In genomic region chr1:17440074-17440826, GRCh38 we compare ENCODE assay signal across 9 cellular contexts. TPM values are rescaled to one million over a fixed set of nuclear protein-coding genes. Genes with fewer than 3 reads are reported as not detected.
A peak's percentile ranks its signal among the peaks of the same experiment; 100 is the strongest.
DNase-seq lines count a peak whose midpoint lies in the region; ATAC-seq, FAIRE-seq and TF ChIP-seq lines count a peak whose summit lies in the region.
"Had no signal": no experiment of that assay in that cellular context is flagged by ENCODE, and none has a peak within 500 bp of the region (broad histone marks: within the 10 kb centered on the region; RNA-seq: fewer than 3 reads in every experiment).

No MANE protein-coding gene starts in this region.

- H4K20me1 ChIP-seq in K562 (replicated peaks; ENCODE audit: control insufficient read depth, insufficient read depth, low read length), result peaks cover 12% of the 10 kb centered on the region

- peaks cover under 1% of the 10 kb centered on the region for H3K36me3 ChIP-seq in left ventricle myocardium inferior
- H3K36me3 ChIP-seq in K562 (ENCODE audit: control insufficient read depth, insufficient read depth, low read length), result peaks cover 21% of the 10 kb centered on the region
- H3K36me3 ChIP-seq in lung (ENCODE audit: control insufficient read depth in 2 of 2, insufficient read depth in 2 of 2, low read length in 2 of 2), result peaks cover 0 to 1% of the 10 kb centered on the region in 2 donors
- no peaks in the 10 kb centered on the region for H3K36me3 ChIP-seq in urinary bladder (ENCODE audit: insufficient read depth)

- TF ChIP-seq POLR2A in K562 (conservative IDR thresholded peaks at IDR 0.05), result no peak

- H3K9ac ChIP-seq in K562 (ENCODE audit: insufficient read depth in 1 of 2, low read depth in 2 of 2, low read length in 2 of 2), result peak overlapping the region; percentile 86 to 97

- TF ChIP-seq CTCF in left ventricle myocardium inferior (IDR thresholded peaks at IDR 0.05; ENCODE audit: borderline replicate concordance) (no peak), K562 (IDR thresholded peaks at IDR 0.05 in 2 of 3, conservative IDR thresholded peaks at IDR 0.05 in 1 of 3; ENCODE audit: insufficient read depth in 2 of 3, low read depth in 1 of 3, low read length in 3 of 3) (no peak), lung (IDR thresholded peaks at IDR 0.05; ENCODE audit: control extremely low read depth, extremely low read depth) (no peak)

- H3K4me2 ChIP-seq in K562 (ENCODE audit: insufficient read depth, low read length), result peak overlapping the region; percentile 98

- ATAC-seq in Right ventricle myocardium inferior (no peak), K562 (peak; percentile 50), lung (ENCODE audit: insufficient read depth, low FRiP score) (no peak), GM21528 (IDR thresholded peaks at IDR 0.05; ENCODE audit: low FRiP score, unreplicated experiment) (no peak)

- H3K4me1 ChIP-seq in left ventricle myocardium inferior (peaks cover 39% of the 10 kb centered on the region), K562 (replicated peaks in 1 of 2; ENCODE audit: control insufficient read depth in 2 of 2, insufficient read depth in 2 of 2, low read length in 2 of 2) (peaks cover 23 to 31% of the 10 kb centered on the region in 2 experiments; a peak in 4 of 5 replicates), lung (ENCODE audit: control insufficient read depth in 2 of 2, insufficient read depth in 2 of 2, low read length in 2 of 2) (peaks cover 4 to 5% of the 10 kb centered on the region in 2 donors), urinary bladder (ENCODE audit: insufficient read depth) (no peaks in the 10 kb centered on the region)

- DNase-seq in left ventricle myocardium inferior, result no peak
- DNase-seq in Right ventricle myocardium inferior (ENCODE audit: missing footprints), result no peak
- DNase-seq in K562 (ENCODE audit: extremely low read depth in 1 of 4, low spot score in 3 of 4), result peak in 2 of 4 experiments; percentile 42 to 49
- no peak for DNase-seq in lung (ENCODE audit: low spot score)
- no peak for DNase-seq in NK-92 treated with Interleukin-12 subunit alpha and Interleukin-12 subunit beta, amount 100 ng/mL, for 24 hours (lab: John Stamatoyannopoulos, UW)
- DNase-seq in stimulated activated CD4-positive, alpha-beta T cell treated with anti-CD3 and anti-CD28 coated beads, Interleukin-12 subunit alpha, Interleukin-12 subunit beta, amount 100 ng/mL, for 4 hours, result no peak

- H3K27ac ChIP-seq in left ventricle myocardium inferior (replicated peaks) (peak overlapping the region; percentile 90), K562 (ENCODE audit: extremely low read depth, low read depth, low read length) (peak overlapping the region; percentile 79), lung (ENCODE audit: low read depth in 1 of 2, low read length in 1 of 2) (peak overlapping the region; percentile 76 to 86), urinary bladder (ENCODE audit: low read depth) (no peak overlapping the region)

- H3K9me3 ChIP-seq in left ventricle myocardium inferior (replicated peaks) (no peaks in the 10 kb centered on the region), K562 (replicated peaks; ENCODE audit: control insufficient read depth, insufficient read depth, low read depth, low read length) (no peaks in the 10 kb centered on the region), lung (ENCODE audit: control insufficient read depth in 2 of 2, insufficient read depth in 1 of 2, low read length in 1 of 2) (no peaks in the 10 kb centered on the region)

- in situ Hi-C loops in K562 (cut with MboI), result no loop called here

- H3K9me1 ChIP-seq in K562 (ENCODE audit: control insufficient read depth, insufficient read depth, low read length), result no peaks in the 10 kb centered on the region

- peak overlapping the region; percentile 93 for H2AFZ ChIP-seq in K562 (ENCODE audit: low read depth, low read length)

- TF ChIP-seq RAD21 in K562 (CRISPR knock-in tag; conservative IDR thresholded peaks at IDR 0.05 in 1 of 2, IDR thresholded peaks at IDR 0.05 in 1 of 2), result no peak

- WGBS in K562 (ENCODE audit: insufficient coverage, low coverage, missing lambda C conversion rate), result 2% methylated on average over 18 of the region's 18 CpGs
- 60 to 61% methylated on average over 18 of the region's 18 CpGs for WGBS in lung, 2 donors
- 65% methylated on average over 18 of the region's 18 CpGs for WGBS in urinary bladder

- H3K27me3 ChIP-seq in left ventricle myocardium inferior (ENCODE audit: low read depth) (no peaks in the 10 kb centered on the region), K562 (ENCODE audit: control insufficient read depth in 2 of 2, insufficient read depth in 2 of 2, low read length in 2 of 2) (no peaks in the 10 kb centered on the region; a peak in 1 of 5 replicates), lung (ENCODE audit: control insufficient read depth, insufficient read depth) (no peaks in the 10 kb centered on the region)

- BruUV-seq in K562 (replicated peaks; lab: Mats Ljungman, UMichigan), result TSS peak; percentile 85

- no peak for FAIRE-seq in K562 (lab: Jason Lieb, UNC)
- FAIRE-seq: TTC549 had no signal

- CTCF ChIA-PET in K562 (lab: Yijun Ruan, JAX; ENCODE audit: low intra/inter-chr PET ratio), result no interaction called here

- no peak for TF ChIP-seq EP300 in K562 (IDR thresholded peaks at IDR 0.05; ENCODE audit: low read length)

- intact Hi-C loops in left ventricle myocardium inferior (cut with micrococcal nuclease), result no loop called here
- intact Hi-C loops in Right ventricle myocardium inferior (cut with DNase I), result no loop called here
- intact Hi-C loops in K562 (cut with micrococcal nuclease), result no loop called here

- peaks cover 49% of the 10 kb centered on the region for H3K79me2 ChIP-seq in K562 (ENCODE audit: control insufficient read depth, insufficient read depth, low read length)

- peak overlapping the region; percentile 73 for H3K4me3 ChIP-seq in left ventricle myocardium inferior
- H3K4me3 ChIP-seq in K562, result peak overlapping the region; percentile 97
- H3K4me3 ChIP-seq in lung, result no peak overlapping the region
- H3K4me3 ChIP-seq in urinary bladder (ENCODE audit: low read depth, low read length), result peak overlapping the region; percentile 95

- POLR2A ChIA-PET in K562 (lab: Yijun Ruan, JAX), result interaction anchor here (0.7 to 1.6 kb wide), 6 partner anchors 9 to 72 kb away, joined by 3 to 6 read pairs (median 4); no protein-coding TSS in a partner anchor

TF ChIP-seq in K562, 482 proteins besides CTCF, POLR2A, EP300 and RAD21 (continues in another document):
- TF ChIP-seq SRF (CRISPR knock-in tag; IDR thresholded peaks at IDR 0.05) (no peak), FUS (optimal IDR thresholded peaks at IDR 0.05; ENCODE audit: low read depth, low read length) (no peak), HDAC6 (IDR thresholded peaks at IDR 0.05; ENCODE audit: low read depth, low read length) (no peak), KLF16 (IDR thresholded peaks at IDR 0.05) (no peak), SMARCC2 (IDR thresholded peaks at IDR 0.05; ENCODE audit: low read depth) (no peak; the same call in none of the 2 replicates), RBM17 (IDR thresholded peaks at IDR 0.05; ENCODE audit: borderline replicate concordance, low read depth, low read length) (no peak), NR2C1 (IDR thresholded peaks at IDR 0.05) (no peak), NR2C1 (tag; IDR thresholded peaks at IDR 0.05) (no peak), HDAC2 (IDR thresholded peaks at IDR 0.05) (no peak), MBD2 (IDR thresholded peaks at IDR 0.05; ENCODE audit: borderline replicate concordance, low read depth) (no peak), ZNF175 (CRISPR knock-in tag; IDR thresholded peaks at IDR 0.05; ENCODE audit: low read depth) (no peak)
- TF ChIP-seq, protein P1, sequence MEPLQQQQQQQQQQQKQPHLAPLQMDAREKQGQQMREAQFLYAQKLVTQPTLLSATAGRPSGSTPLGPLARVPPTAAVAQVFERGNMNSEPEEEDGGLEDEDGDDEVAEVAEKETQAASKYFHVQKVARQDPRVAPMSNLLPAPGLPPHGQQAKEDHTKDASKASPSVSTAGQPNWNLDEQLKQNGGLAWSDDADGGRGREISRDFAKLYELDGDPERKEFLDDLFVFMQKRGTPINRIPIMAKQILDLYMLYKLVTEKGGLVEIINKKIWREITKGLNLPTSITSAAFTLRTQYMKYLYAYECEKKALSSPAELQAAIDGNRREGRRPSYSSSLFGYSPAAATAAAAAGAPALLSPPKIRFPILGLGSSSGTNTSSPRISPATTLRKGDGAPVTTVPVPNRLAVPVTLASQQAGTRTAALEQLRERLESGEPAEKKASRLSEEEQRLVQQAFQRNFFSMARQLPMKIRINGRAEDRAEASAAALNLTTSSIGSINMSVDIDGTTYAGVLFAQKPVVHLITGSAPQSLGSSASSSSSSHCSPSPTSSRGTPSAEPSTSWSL (CRISPR knock-in tag; IDR thresholded peaks at IDR 0.05; ENCODE audit: borderline replicate concordance), result no peak

RNA-seq across cellular contexts. Expression of gene RCC2, which starts 0.8 kb away (rescaled TPM):
- total RNA-seq in left ventricle myocardium inferior (10.9 TPM), Right ventricle myocardium inferior (12.7 TPM), K562 (2014; rRNA removed) (111 and 116 TPM in 2 replicates), K562 (2014; rRNA removed; fragmentation: Illumina TruSeq; extraction: Trizol) (108 and 111 TPM in 2 replicates), K562 (2015; rRNA removed; fragmentation: Illumina TruSeq; extraction: Trizol) (116 and 117 TPM in 2 replicates), K562 (2021) (258 and 292 TPM in 2 replicates), lung (10 to 100 TPM; 43.1 to 51.2 TPM), urinary bladder (36.9 TPM)
- total RNA-seq in K562 (2011; cell fraction: chromatin; rRNA removed; ENCODE audit: low replicate concordance), result 86.3 and 153 TPM in 2 replicates
- 101 and 112 TPM in 2 replicates for total RNA-seq in K562 (2011; cell fraction: nucleolus; rRNA removed)
- total RNA-seq in K562 (2011; cell fraction: nucleoplasm; rRNA removed), result 95.8 and 102 TPM in 2 replicates
- polyA plus RNA-seq in K562 (2011; rRNA removed) (59.5 and 105 TPM in 2 replicates), K562 (2014; fragmentation: Illumina TruSeq; extraction: Trizol) (209 and 213 TPM in 2 replicates), K562 (2014; fragmentation: Nextera tagmentation; extraction: Ambion mirVana) (100 to 1,000 TPM in 1 of 2 experiments, 10 to 100 TPM in 1; 31.8 to 203 TPM), K562 (2014; rRNA removed) (135 and 139 TPM in 2 replicates), lung (10 to 100 TPM; 31.9 to 33.9 TPM), urinary bladder (24.0 TPM)
- 92.9 and 111 TPM in 2 replicates for polyA plus RNA-seq in K562 (2011; cell fraction: cytosol; rRNA removed)
- 136 and 155 TPM in 2 replicates for polyA plus RNA-seq in K562 (2011; cell fraction: nucleus; rRNA removed)
- 151 and 181 TPM in 2 replicates for polyA plus RNA-seq in K562 (2012)
- 69.1 and 75.9 TPM in 2 replicates for polyA minus RNA-seq in K562 (2011; rRNA and poly(A)+ RNA removed)
- 121 and 149 TPM in 2 replicates for polyA minus RNA-seq in K562 (2011; cell fraction: cytosol; rRNA and poly(A)+ RNA removed)
- polyA minus RNA-seq in K562 (2011; cell fraction: nucleus; rRNA and poly(A)+ RNA removed), result 21.8 and 35.7 TPM in 2 replicates
